11 cellular contexts compared by ENCODE assay signal in the genomic region with DNA sequence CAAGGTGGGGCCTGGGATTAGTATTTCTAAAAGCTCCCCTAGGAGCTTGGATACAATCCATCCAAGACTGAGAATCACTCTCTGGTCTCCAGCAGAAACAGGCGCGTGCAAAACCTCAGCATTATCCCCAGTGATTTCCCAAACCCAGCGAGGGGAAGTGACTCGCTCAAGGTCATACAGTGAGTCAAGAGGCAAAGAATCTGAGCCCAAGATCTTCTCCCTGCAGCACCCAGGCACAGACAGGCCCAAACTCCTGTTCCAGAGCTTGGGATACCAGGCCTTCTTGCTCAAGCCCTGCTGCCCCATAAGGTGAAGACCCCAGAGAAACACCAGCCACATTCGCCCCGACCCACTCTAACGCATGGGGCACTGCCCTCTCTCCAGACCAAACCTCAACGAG. TPM values are rescaled to one million over a fixed set of nuclear protein-coding genes. Genes with fewer than 3 reads are reported as not detected.
DNase-seq lines count a peak whose midpoint lies in the region; ATAC-seq and TF ChIP-seq lines count a peak whose summit lies in the region.
"Had no signal": no experiment of that assay in that cellular context is flagged by ENCODE, and none has a peak within 500 bp of the region (broad histone marks: within the 10 kb centered on the region; RNA-seq: fewer than 3 reads in every experiment).

No MANE protein-coding gene starts in this region.

- TF ChIP-seq CTCF in cardiac fibroblast (IDR thresholded peaks at IDR 0.05; ENCODE audit: low read depth, low read length), result no peak
- no peak for TF ChIP-seq CTCF in dorsolateral prefrontal cortex (IDR thresholded peaks at IDR 0.05 in 54 of 56, conservative IDR thresholded peaks at IDR 0.05 in 2 of 56; ENCODE audit: low read depth in 1 of 56, partially characterized antibody in 56 of 56)

- ATAC-seq in T-helper 17 cell (no peak), HG02610 (IDR thresholded peaks at IDR 0.05; ENCODE audit: unreplicated experiment) (no peak)

- no peak overlapping the region for H3K4me3 ChIP-seq in cardiac fibroblast (replicated peaks in 1 of 2; ENCODE audit: low read depth in 2 of 2, low read length in 2 of 2)
- H3K4me3 ChIP-seq in dorsolateral prefrontal cortex, result no peak overlapping the region

- no peak overlapping the region for H3K4me3 Mint-ChIP-seq in T-helper 17 cell
- H3K4me3 Mint-ChIP-seq: activated naive CD8-positive, alpha-beta T cell; memory B cell had no signal

- DNase-seq in Caki2 (ENCODE audit: low read depth) (peak; percentile 32), MV-4-11 (lab: John Stamatoyannopoulos, UW) (peak; percentile 54), cardiac fibroblast (ENCODE audit: low read depth in 2 of 2) (peak; percentile 68 to 92), myocyte (ENCODE audit: low read depth) (peak; percentile 67), dorsolateral prefrontal cortex (no peak), T-helper 17 cell (no peak)
- no peak for DNase-seq in stimulated activated CD4-positive, alpha-beta T cell treated with anti-CD3 and anti-CD28 coated beads, Interleukin-2, amount 100 ng/mL, for 24 hours
- DNase-seq: NCI-H187 had no signal

- peaks cover 4% of the 10 kb centered on the region for H3K4me1 Mint-ChIP-seq in T-helper 17 cell
- H3K4me1 Mint-ChIP-seq: memory B cell had no signal

- intact Hi-C loops in dorsolateral prefrontal cortex (cut with DNase I), result no loop called here

- no peaks in the 10 kb centered on the region for H3K9me3 ChIP-seq in T-helper 17 cell (ENCODE audit: control insufficient read depth, low read length, poor library complexity, severe bottlenecking)

- H3K27ac ChIP-seq in dorsolateral prefrontal cortex, result no peak overlapping the region

- H3K27me3 ChIP-seq in dorsolateral prefrontal cortex, result no peaks in the 10 kb centered on the region

- no peaks in the 10 kb centered on the region for H3K36me3 Mint-ChIP-seq in T-helper 17 cell (ENCODE audit: low read depth)
- H3K36me3 Mint-ChIP-seq: activated naive CD8-positive, alpha-beta T cell; memory B cell had no signal

- no peak overlapping the region for H3K27ac Mint-ChIP-seq in T-helper 17 cell
- H3K27ac Mint-ChIP-seq: activated naive CD8-positive, alpha-beta T cell; memory B cell had no signal

- H3K27me3 Mint-ChIP-seq in T-helper 17 cell, result peaks cover 7% of the 10 kb centered on the region
- H3K27me3 Mint-ChIP-seq: activated naive CD8-positive, alpha-beta T cell had no signal

- in situ Hi-C loops in Caki2 (cut with HindIII; ENCODE audit: low pct_unique_long_range_greater_than_20kb, low sequenced_read_pairs), result no loop called here

RNA-seq across cellular contexts. Expression of a gene that starts 33.2 kb away (rescaled TPM):
- 32.0 and 33.6 TPM in 2 replicates for total RNA-seq in Caki2 (2014; rRNA removed; shearing (Covaris generic); ENCODE audit: low replicate concordance)
- total RNA-seq in myocyte (13.3 and 20.7 TPM in 2 replicates), dorsolateral prefrontal cortex (10 to 100 TPM in 104 of 120 experiments, 1 to 10 TPM in 16; 6.0 to 49.5 (median 17.2) TPM), T-helper 17 cell (1 to 10 TPM in 1 of 2 donors, under 1 TPM in 1; 0.65 to 1.5 TPM)
- polyA plus RNA-seq in myocyte (2012), result 31.8 TPM

Comparison
In these comparisons a context has a peak if more than half of its experiments do, and no peak if none do; other contexts are left out.
1. DNase-seq: peak in Caki2 (single experiment), MV-4-11 (single experiment), cardiac fibroblast (2 of 2) and myocyte (single experiment); none in dorsolateral prefrontal cortex (0 of 10), T-helper 17 cell (0 of 3) and stimulated activated CD4-positive, alpha-beta T cell treated with anti-CD3 and anti-CD28 coated beads, Interleukin-2, amount 100 ng/mL, for 24 hours (0 of 2).